25 cellular contexts compared by ENCODE assay signal in genomic region chr6:128368213-128369000, GRCh38.
DNase-seq lines count a peak whose midpoint lies in the region; ATAC-seq, FAIRE-seq and TF ChIP-seq lines count a peak whose summit lies in the region.
"Had no signal": no experiment of that assay in that cellular context is flagged by ENCODE, and none has a peak within 500 bp of the region (broad histone marks: within the 10 kb centered on the region; RNA-seq: fewer than 3 reads in every experiment).

No MANE protein-coding gene starts in this region.

- 85% methylated on average over 3 of the region's 3 CpGs for WGBS in HepG2 (ENCODE audit: low lambda C conversion rate)
- WGBS in right lobe of liver (ENCODE audit: insufficient coverage, low coverage, low lambda C conversion rate, missing lambda C conversion rate) = 42% methylated on average over 3 of the region's 3 CpGs

- no peaks in the 10 kb centered on the region for H3K27me3 Mint-ChIP-seq in activated CD4-positive, alpha-beta memory T cell treated with anti-CD3 and anti-CD28 coated beads for 36 hours
- H3K27me3 Mint-ChIP-seq: activated naive CD4-positive, alpha-beta T cell treated with anti-CD3 and anti-CD28 coated beads, Interleukin-2, amount 50 U/mL, for 24 hours had no signal

- ATAC-seq in HepG2 = no peak; the same call in 2 of the 3 replicates
- ATAC-seq in right lobe of liver = no peak
- ATAC-seq in RWPE2 (ENCODE audit: low read depth) = no peak; the same call in 2 of the 3 replicates
- ATAC-seq in left colon = peak; percentile 77
- no peak for ATAC-seq in SK-N-SH treated with all-trans-retinoic acid at 6 μM for 48 hours
- ATAC-seq: activated CD4-positive, CD25-positive, alpha-beta regulatory T cell treated with anti-CD3 and anti-CD28 coated beads, Interleukin-2, amount 50 U/mL, for 24 hours; activated T-cell treated with anti-CD3 and anti-CD28 coated beads, Interleukin-2, amount 50 U/mL, for 4 hours; GM12878; heart left ventricle; left lobe of liver had no signal

- in situ Hi-C loops in HepG2 (cut with HindIII; ENCODE audit: extremely low pct_ligation_motif_present, low pct_unique_long_range_greater_than_20kb) = no loop called here

- H3K27me3 ChIP-seq in HepG2 (ENCODE audit: control insufficient read depth in 1 of 2, insufficient read depth in 2 of 2, low read length in 2 of 2) (no peaks in the 10 kb centered on the region), right lobe of liver (no peaks in the 10 kb centered on the region), RWPE2 (ENCODE audit: insufficient read depth, poor library complexity, severe bottlenecking) (no peaks in the 10 kb centered on the region)
- H3K27me3 ChIP-seq: heart left ventricle, neural progenitor cell had no signal

- BruUV-seq in HepG2 (replicated peaks; lab: Mats Ljungman, UMichigan) = no TSS peak

- H4K20me1 ChIP-seq in HepG2 (ENCODE audit: insufficient read depth, low read length) = no peaks in the 10 kb centered on the region; the same call in 1 of the 2 replicates

- TF ChIP-seq EP300 in HepG2 (IDR thresholded peaks at IDR 0.05; ENCODE audit: low read depth in 2 of 2, low read length in 2 of 2) (no peak), HepG2 (CRISPR knock-in tag; IDR thresholded peaks at IDR 0.05; ENCODE audit: borderline replicate concordance) (no peak)

- DNase-seq in HepG2 (ENCODE audit: low spot score) (no peak), right lobe of liver (no peak), RWPE2 (ENCODE audit: low spot score) (no peak), left colon (no peak), MV-4-11 (lab: John Stamatoyannopoulos, UW) (no peak), SK-N-DZ (ENCODE audit: low spot score) (no peak)
- DNase-seq in activated CD4-positive, alpha-beta memory T cell treated with anti-CD3 and anti-CD28 coated beads for 36 hours = no peak
- DNase-seq: 8988T; activated T-cell treated with anti-CD3 and anti-CD28 coated beads, Interleukin-2, amount 50 U/mL, for 4 hours; C1 segment of cervical spinal cord; DMS 273 treated with DMSO at 0.1 percent for 48 hours; GF-D8; H7; heart left ventricle; Karpas-422; NCI-H510A; NK-92 treated with Interleukin-12 subunit alpha and Interleukin-12 subunit beta, amount 100 ng/mL, for 24 hours; stimulated activated CD4-positive, alpha-beta T cell treated with anti-CD3 and anti-CD28 coated beads, Interleukin-12 subunit alpha, Interleukin-12 subunit beta, amount 100 ng/mL, for 4 hours had no signal

- H3K4me1 ChIP-seq in HepG2 (ENCODE audit: insufficient read depth, low read length) (peaks cover 67% of the 10 kb centered on the region), right lobe of liver (peaks cover 0 to 33% (median 8%) of the 10 kb centered on the region in 4 donors), RWPE2 (ENCODE audit: insufficient read depth, poor library complexity, severe bottlenecking) (peaks cover 19% of the 10 kb centered on the region)
- H3K4me1 ChIP-seq: neural progenitor cell had no signal

- POLR2A ChIA-PET in HepG2 (lab: Yijun Ruan, JAX) = no interaction called here
- POLR2A ChIA-PET in activated CD4-positive, alpha-beta memory T cell treated with anti-CD3 and anti-CD28 coated beads for 36 hours (lab: Charles Lee) = no interaction called here

- no peak for FAIRE-seq in HepG2 (lab: Jason Lieb, UNC)
- FAIRE-seq: GM12878, HTR-8/SVneo had no signal

- no peaks in the 10 kb centered on the region for H3K9me3 Mint-ChIP-seq in activated CD4-positive, alpha-beta memory T cell treated with anti-CD3 and anti-CD28 coated beads for 36 hours
- H3K9me3 Mint-ChIP-seq: activated naive CD4-positive, alpha-beta T cell treated with anti-CD3 and anti-CD28 coated beads, Interleukin-2, amount 50 U/mL, for 24 hours; activated T-cell treated with anti-CD3 and anti-CD28 coated beads, Interleukin-2, amount 50 U/mL, for 4 hours; neural progenitor cell had no signal

- no peaks in the 10 kb centered on the region for H3K4me1 Mint-ChIP-seq in activated CD4-positive, alpha-beta memory T cell treated with anti-CD3 and anti-CD28 coated beads for 36 hours (ENCODE audit: low read depth)
- H3K4me1 Mint-ChIP-seq: neural progenitor cell had no signal

- no peak for TF ChIP-seq RAD21 in HepG2 (CRISPR knock-in tag; IDR thresholded peaks at IDR 0.05)

- TF ChIP-seq CTCF in HepG2 (CRISPR knock-in tag; IDR thresholded peaks at IDR 0.05) (no peak), right lobe of liver (IDR thresholded peaks at IDR 0.05) (no peak), RWPE2 (IDR thresholded peaks at IDR 0.05; ENCODE audit: poor library complexity, severe bottlenecking) (no peak)

- H3K9me3 ChIP-seq in HepG2 (ENCODE audit: low read length) (no peaks in the 10 kb centered on the region), right lobe of liver (no peaks in the 10 kb centered on the region), RWPE2 (ENCODE audit: severe bottlenecking) (no peaks in the 10 kb centered on the region)
- H3K9me3 ChIP-seq: heart left ventricle had no signal

- CTCF ChIA-PET in HepG2 (lab: Yijun Ruan, JAX; ENCODE audit: low intra/inter-chr PET ratio, low total read pairs) = no interaction called here
- CTCF ChIA-PET in activated CD4-positive, alpha-beta memory T cell treated with anti-CD3 and anti-CD28 coated beads for 36 hours (lab: Charles Lee) = no interaction called here

- H3K27ac ChIP-seq in HepG2 (ENCODE audit: extremely low read length, insufficient read depth, low read length) (peak overlapping the region; percentile 28), right lobe of liver (no peak overlapping the region), RWPE2 (ENCODE audit: poor library complexity, severe bottlenecking) (peak overlapping the region; percentile 25)
- H3K27ac ChIP-seq: heart left ventricle, neural progenitor cell had no signal

- H3K27ac Mint-ChIP-seq in activated CD4-positive, alpha-beta memory T cell treated with anti-CD3 and anti-CD28 coated beads for 36 hours = no peak overlapping the region
- H3K27ac Mint-ChIP-seq: activated naive CD4-positive, alpha-beta T cell treated with anti-CD3 and anti-CD28 coated beads, Interleukin-2, amount 50 U/mL, for 24 hours; neural progenitor cell had no signal

- H3K79me2 ChIP-seq in HepG2 (ENCODE audit: insufficient read depth, low read length) = peaks cover 47% of the 10 kb centered on the region

- no peak overlapping the region for H3K9ac ChIP-seq in HepG2 (ENCODE audit: insufficient read depth, low read depth, low read length)
- H3K9ac ChIP-seq: neural progenitor cell had no signal

- H3K36me3 ChIP-seq in HepG2 (replicated peaks in 1 of 2; ENCODE audit: control insufficient read depth in 1 of 2, insufficient read depth in 2 of 2, low read length in 2 of 2) (peaks cover 1 to 3% of the 10 kb centered on the region in 2 experiments; a peak in 1 of 5 replicates), right lobe of liver (no peaks in the 10 kb centered on the region), RWPE2 (ENCODE audit: low read depth) (no peaks in the 10 kb centered on the region)
- H3K36me3 ChIP-seq: heart left ventricle, neural progenitor cell had no signal

- H3K36me3 Mint-ChIP-seq in activated CD4-positive, alpha-beta memory T cell treated with anti-CD3 and anti-CD28 coated beads for 36 hours = no peaks in the 10 kb centered on the region
- H3K36me3 Mint-ChIP-seq: activated naive CD4-positive, alpha-beta T cell treated with anti-CD3 and anti-CD28 coated beads, Interleukin-2, amount 50 U/mL, for 24 hours had no signal

- TF ChIP-seq POLR2A in HepG2 (IDR thresholded peaks at IDR 0.05; ENCODE audit: insufficient read depth in 1 of 2, low read depth in 2 of 2, low read length in 2 of 2) = no peak
- TF ChIP-seq POLR2A in right lobe of liver (IDR thresholded peaks at IDR 0.05) = no peak

- intact Hi-C loops in HepG2 (cut with micrococcal nuclease; ENCODE audit: unreplicated experiment) = loop anchor here (5.0 kb wide), 1 partner anchor 149 kb away; no protein-coding TSS in a partner anchor
- intact Hi-C loops in right lobe of liver (cut with DNase I) = no loop called here
- intact Hi-C loops in left colon (cut with DNase I, micrococcal nuclease) = no loop called here
- intact Hi-C loops in activated CD4-positive, alpha-beta memory T cell treated with anti-CD3 and anti-CD28 coated beads for 36 hours (cut with micrococcal nuclease) = no loop called here

- H3K4me2 ChIP-seq in HepG2 (ENCODE audit: low read depth, low read length) = peak overlapping the region; percentile 16
- H3K4me2 ChIP-seq: neural progenitor cell had no signal

- H3K4me3 ChIP-seq in HepG2 (replicated peaks in 1 of 3; ENCODE audit: insufficient read depth in 1 of 3, low read depth in 2 of 3, low read length in 3 of 3) (no peak overlapping the region), right lobe of liver (no peak overlapping the region), RWPE2 (ENCODE audit: severe bottlenecking) (no peak overlapping the region)
- H3K4me3 ChIP-seq: GM12878, heart left ventricle, neural progenitor cell had no signal

- H2AFZ ChIP-seq in HepG2 (ENCODE audit: low read length) = no peak overlapping the region
- H2AFZ ChIP-seq: neural progenitor cell had no signal

- H3K4me3 Mint-ChIP-seq in activated CD4-positive, alpha-beta memory T cell treated with anti-CD3 and anti-CD28 coated beads for 36 hours = no peak overlapping the region
- H3K4me3 Mint-ChIP-seq: activated naive CD4-positive, alpha-beta T cell treated with anti-CD3 and anti-CD28 coated beads, Interleukin-2, amount 50 U/mL, for 24 hours; activated T-cell treated with anti-CD3 and anti-CD28 coated beads, Interleukin-2, amount 50 U/mL, for 4 hours; neural progenitor cell had no signal

TF ChIP-seq in HepG2, 621 proteins besides CTCF, POLR2A, EP300 and RAD21 (continues in another document):
- TF ChIP-seq ARID2 (CRISPR knock-in tag; IDR thresholded peaks at IDR 0.05; ENCODE audit: borderline replicate concordance) = peak; percentile 43; the same call in 1 of the 2 replicates

TF ChIP-seq in SK-N-SH treated with all-trans-retinoic acid at 6 μM for 48 hours, 23 proteins besides CTCF, POLR2A, EP300 and RAD21 (continues in another document):
- TF ChIP-seq ZNF70 (CRISPR knock-in tag; IDR thresholded peaks at IDR 0.05) (no peak), ZFP30 (CRISPR knock-in tag; IDR thresholded peaks at IDR 0.05) (no peak)

Comparison
In these comparisons a context has a peak if more than half of its experiments do, and no peak if none do; other contexts are left out.
1. H3K27ac ChIP-seq: peak in HepG2 (single experiment) and RWPE2 (single experiment); none in right lobe of liver (0 of 3).